ENCODE assay signal across 10 cellular contexts in the genomic region with DNA sequence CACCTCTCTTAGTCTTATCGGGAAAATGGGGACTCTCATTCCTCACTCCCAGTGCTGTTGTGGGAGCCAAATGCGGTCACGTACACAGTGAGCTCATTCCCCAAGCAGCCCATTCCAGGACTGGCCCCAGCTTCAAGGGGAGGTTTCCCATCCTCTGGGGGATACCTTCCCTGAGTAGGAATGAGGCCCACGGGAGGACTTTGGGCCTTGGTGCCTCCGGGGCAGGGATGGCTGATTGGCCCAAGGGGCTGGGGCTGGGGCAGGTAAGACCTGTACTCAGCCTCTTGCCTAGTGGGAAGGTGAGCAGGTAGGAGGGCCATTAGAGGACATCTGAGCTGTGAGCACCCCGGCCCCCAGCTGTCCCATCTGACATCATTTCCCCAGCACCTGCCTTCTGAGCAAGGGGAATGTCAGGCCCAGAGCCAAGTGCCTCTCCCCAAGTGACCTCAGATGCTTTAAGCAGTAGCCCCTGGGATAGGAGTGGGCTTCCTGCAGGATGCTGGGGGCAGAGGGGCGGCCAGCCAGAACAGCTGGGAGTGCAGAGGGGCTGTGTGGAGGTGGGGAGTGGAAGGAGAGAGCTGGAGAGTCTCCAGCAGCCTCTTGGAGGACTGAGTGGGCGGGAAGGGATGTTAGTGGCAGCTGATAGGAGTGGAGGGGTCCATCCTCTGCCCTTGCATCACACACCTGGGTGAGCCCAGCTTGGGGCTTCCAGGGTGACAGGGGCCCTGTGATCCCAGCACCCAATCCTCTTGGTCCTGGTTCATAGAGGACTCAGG. TPM values are rescaled to one million over a fixed set of nuclear protein-coding genes. Genes with fewer than 3 reads are reported as not detected.
DNase-seq lines count a peak whose midpoint lies in the region; ATAC-seq, FAIRE-seq and TF ChIP-seq lines count a peak whose summit lies in the region.
"Had no signal": no experiment of that assay in that cellular context is flagged by ENCODE, and none has a peak within 500 bp of the region (broad histone marks: within the 10 kb centered on the region; RNA-seq: fewer than 3 reads in every experiment).

No MANE protein-coding gene starts in this region.

- FAIRE-seq in astrocyte (lab: Jason Lieb, UNC): no peak

- no peak overlapping the region for H2AFZ ChIP-seq in astrocyte (ENCODE audit: low read depth, low read length)

- peaks cover 8% of the 10 kb centered on the region for H3K4me1 Mint-ChIP-seq in astrocyte (ENCODE audit: low read depth, unreplicated experiment)
- H3K4me1 Mint-ChIP-seq in naive thymus-derived CD4-positive, alpha-beta T cell: peaks cover 12 to 36% (median 23%) of the 10 kb centered on the region in 7 donors

- H3K27ac ChIP-seq in astrocyte (ENCODE audit: low read depth, low read length): no peak overlapping the region
- H3K27ac ChIP-seq in naive thymus-derived CD4-positive, alpha-beta T cell (ENCODE audit: low read depth, low read length): no peak overlapping the region
- H3K27ac ChIP-seq in effector memory CD4-positive, alpha-beta T cell (ENCODE audit: insufficient read depth, low read length, poor library complexity, severe bottlenecking): no peak overlapping the region
- H3K27ac ChIP-seq: tibial artery had no signal

- no peak for ATAC-seq in naive thymus-derived CD4-positive, alpha-beta T cell

- no peaks in the 10 kb centered on the region for H3K9me3 ChIP-seq in astrocyte (ENCODE audit: insufficient read depth, low read depth, low read length)
- no peaks in the 10 kb centered on the region for H3K9me3 ChIP-seq in naive thymus-derived CD4-positive, alpha-beta T cell (ENCODE audit: control insufficient read depth in 2 of 3, low read length in 3 of 3)
- H3K9me3 ChIP-seq in effector memory CD4-positive, alpha-beta T cell (ENCODE audit: control insufficient read depth, low read length): no peaks in the 10 kb centered on the region

- POLR2A ChIA-PET in naive thymus-derived CD4-positive, alpha-beta T cell (lab: Charles Lee): no interaction called here

- H3K36me3 Mint-ChIP-seq in astrocyte (ENCODE audit: low read depth, unreplicated experiment): peaks cover 2% of the 10 kb centered on the region
- peaks cover 0 to 25% (median 3%) of the 10 kb centered on the region in 5 donors for H3K36me3 Mint-ChIP-seq in naive thymus-derived CD4-positive, alpha-beta T cell

- no peak overlapping the region for H3K9ac ChIP-seq in astrocyte (ENCODE audit: low read length)

- H4K20me1 ChIP-seq in astrocyte (ENCODE audit: insufficient read depth, low read length): no peaks in the 10 kb centered on the region

- H3K79me2 ChIP-seq in astrocyte (ENCODE audit: insufficient read depth, low read length): no peaks in the 10 kb centered on the region

- H3K4me2 ChIP-seq in astrocyte (ENCODE audit: low read length): no peak overlapping the region

- no peaks in the 10 kb centered on the region for H3K36me3 ChIP-seq in astrocyte (ENCODE audit: insufficient read depth, low read length)
- H3K36me3 ChIP-seq in naive thymus-derived CD4-positive, alpha-beta T cell (ENCODE audit: control insufficient read depth in 2 of 3, insufficient read depth in 3 of 3, low read length in 3 of 3): peaks cover 0 to 4% (median 0%) of the 10 kb centered on the region in 3 experiments
- peaks cover 13% of the 10 kb centered on the region for H3K36me3 ChIP-seq in effector memory CD4-positive, alpha-beta T cell (ENCODE audit: control insufficient read depth, insufficient read depth, low read length)

- TF ChIP-seq CTCF in astrocyte (IDR thresholded peaks at IDR 0.05; ENCODE audit: insufficient read depth, low read depth, low read length): no peak

- no peak overlapping the region for H3K4me3 Mint-ChIP-seq in astrocyte (ENCODE audit: unreplicated experiment)
- peak overlapping the region in 3 of 10 donors; percentile 24 to 54 (median 50) for H3K4me3 Mint-ChIP-seq in naive thymus-derived CD4-positive, alpha-beta T cell

- peaks cover 63% of the 10 kb centered on the region for H3K27me3 Mint-ChIP-seq in astrocyte (ENCODE audit: low read depth, unreplicated experiment)
- H3K27me3 Mint-ChIP-seq in naive thymus-derived CD4-positive, alpha-beta T cell: no peaks in the 10 kb centered on the region

- peaks cover 6% of the 10 kb centered on the region for H3K4me1 ChIP-seq in astrocyte (ENCODE audit: insufficient read depth, low read length)
- H3K4me1 ChIP-seq in naive thymus-derived CD4-positive, alpha-beta T cell (ENCODE audit: control insufficient read depth in 2 of 2, insufficient read depth in 2 of 2, low read length in 2 of 2): peaks cover 0 to 12% of the 10 kb centered on the region in 2 donors
- peaks cover 13% of the 10 kb centered on the region for H3K4me1 ChIP-seq in effector memory CD4-positive, alpha-beta T cell (ENCODE audit: control insufficient read depth, insufficient read depth, low read length, poor library complexity, severe bottlenecking)

- no peak overlapping the region for H3K27ac Mint-ChIP-seq in astrocyte (ENCODE audit: unreplicated experiment)
- H3K27ac Mint-ChIP-seq in naive thymus-derived CD4-positive, alpha-beta T cell: peak overlapping the region in 7 of 9 donors; percentile 11 to 79 (median 34)

- CTCF ChIA-PET in naive thymus-derived CD4-positive, alpha-beta T cell (lab: Charles Lee): interaction anchor here (0.5 to 1.8 kb wide), 4 partner anchors 10 to 66 kb away, joined by 3 to 7 read pairs (median 3); no protein-coding TSS in a partner anchor

- peaks cover 3% of the 10 kb centered on the region for H3K27me3 ChIP-seq in astrocyte (ENCODE audit: insufficient read depth, low read length)
- H3K27me3 ChIP-seq in naive thymus-derived CD4-positive, alpha-beta T cell (ENCODE audit: control insufficient read depth in 2 of 2, insufficient read depth in 2 of 2, low read length in 2 of 2): no peaks in the 10 kb centered on the region
- no peaks in the 10 kb centered on the region for H3K27me3 ChIP-seq in effector memory CD4-positive, alpha-beta T cell (replicated peaks; ENCODE audit: control insufficient read depth, insufficient read depth, low read length, poor library complexity, severe bottlenecking)
- H3K27me3 ChIP-seq: tibial artery had no signal

- DNase-seq in Ammon's horn (ENCODE audit: low spot score): peak; percentile 1
- peak; percentile 37 for DNase-seq in NCI-H1092 (lab: John Stamatoyannopoulos, UW)
- DNase-seq in astrocyte (ENCODE audit: low read depth): peak; percentile 36
- DNase-seq in naive thymus-derived CD4-positive, alpha-beta T cell: peak in 1 of 9 donors; percentile 20
- no peak for DNase-seq in amygdala (lab: John Stamatoyannopoulos, UW)
- no peak for DNase-seq in NOMO-1 treated with DMSO at 0.1 percent for 48 hours (lab: John Stamatoyannopoulos, UW; ENCODE audit: unreplicated experiment)
- no peak for DNase-seq in EL
- DNase-seq in effector memory CD4-positive, alpha-beta T cell: no peak
- DNase-seq: erythroblast had no signal

- intact Hi-C loops in naive thymus-derived CD4-positive, alpha-beta T cell (cut with micrococcal nuclease): loop anchor here in 1 of 2 donors (5.0 kb wide), 1 partner anchor 103 kb away; a partner anchor contains a TSS

- no peak overlapping the region for H3K4me3 ChIP-seq in astrocyte (ENCODE audit: insufficient read depth, low read depth, low read length)
- no peak overlapping the region for H3K4me3 ChIP-seq in naive thymus-derived CD4-positive, alpha-beta T cell (ENCODE audit: low read length)
- H3K4me3 ChIP-seq in effector memory CD4-positive, alpha-beta T cell (ENCODE audit: insufficient read depth, low read depth, low read length, poor library complexity, severe bottlenecking): no peak overlapping the region
- H3K4me3 ChIP-seq: tibial artery had no signal

- H3K9me3 Mint-ChIP-seq in astrocyte (ENCODE audit: unreplicated experiment): peaks cover 4% of the 10 kb centered on the region
- peaks cover 0 to 7% (median 2%) of the 10 kb centered on the region in 11 donors for H3K9me3 Mint-ChIP-seq in naive thymus-derived CD4-positive, alpha-beta T cell

RNA-seq across cellular contexts. Expression of a gene that starts 58.4 kb away (rescaled TPM):
- total RNA-seq in astrocyte: 74.5 and 90.6 TPM in 2 replicates
- total RNA-seq in naive thymus-derived CD4-positive, alpha-beta T cell: 100 to 1,000 TPM in 1 of 5 experiments, 10 to 100 TPM in 4; 37.0 to 319 (median 57.2) TPM
- 10 to 100 TPM; 36.4 to 63.1 TPM for polyA plus RNA-seq in naive thymus-derived CD4-positive, alpha-beta T cell

Comparison
In these comparisons a context has a peak if more than half of its experiments do, and no peak if none do; other contexts are left out.
1. DNase-seq: peak in Ammon's horn (single experiment), NCI-H1092 (single experiment) and astrocyte (single experiment); none in amygdala (0 of 56), NOMO-1 treated with DMSO at 0.1 percent for 48 hours (single experiment), EL (single experiment) and effector memory CD4-positive, alpha-beta T cell (0 of 3).